1 cellular context compared by ENCODE assay signal in the genomic region with DNA sequence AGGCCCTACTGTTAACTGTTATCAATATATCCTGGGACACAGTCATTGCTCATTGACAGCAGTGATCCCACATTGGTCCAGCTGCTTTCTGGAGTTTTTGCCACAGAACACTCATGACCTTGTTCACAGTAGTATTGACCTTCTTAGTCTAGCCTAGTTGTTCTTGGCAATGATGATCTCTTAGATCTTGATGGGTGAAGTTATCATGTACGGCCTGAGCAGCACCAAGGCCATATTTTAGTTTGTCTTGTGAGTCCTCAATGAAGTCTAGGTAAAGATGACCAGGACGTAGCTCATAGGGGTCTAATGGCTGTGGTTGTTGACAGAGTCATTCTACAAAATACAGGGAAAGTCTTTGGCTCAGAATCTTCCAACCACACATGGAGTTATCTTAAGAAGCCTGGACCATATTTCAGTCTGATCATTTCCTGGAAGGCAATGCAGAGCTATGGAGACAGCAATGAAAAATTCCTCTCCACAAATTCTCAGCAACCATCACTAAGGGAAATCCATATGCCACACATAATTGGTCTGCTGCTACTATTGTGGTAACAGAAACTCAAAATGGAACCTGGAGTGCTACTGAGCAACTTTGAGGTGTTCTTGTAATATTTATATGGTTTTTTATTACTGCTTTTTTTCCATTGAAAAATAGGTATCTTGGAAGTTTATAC.
TF ChIP-seq lines count a peak whose summit lies in the region.

No MANE protein-coding gene starts in this region.

TF ChIP-seq in K562, 482 proteins besides CTCF, POLR2A, EP300 and RAD21 (continued from another document and continues in another):
- TF ChIP-seq, protein P1, sequence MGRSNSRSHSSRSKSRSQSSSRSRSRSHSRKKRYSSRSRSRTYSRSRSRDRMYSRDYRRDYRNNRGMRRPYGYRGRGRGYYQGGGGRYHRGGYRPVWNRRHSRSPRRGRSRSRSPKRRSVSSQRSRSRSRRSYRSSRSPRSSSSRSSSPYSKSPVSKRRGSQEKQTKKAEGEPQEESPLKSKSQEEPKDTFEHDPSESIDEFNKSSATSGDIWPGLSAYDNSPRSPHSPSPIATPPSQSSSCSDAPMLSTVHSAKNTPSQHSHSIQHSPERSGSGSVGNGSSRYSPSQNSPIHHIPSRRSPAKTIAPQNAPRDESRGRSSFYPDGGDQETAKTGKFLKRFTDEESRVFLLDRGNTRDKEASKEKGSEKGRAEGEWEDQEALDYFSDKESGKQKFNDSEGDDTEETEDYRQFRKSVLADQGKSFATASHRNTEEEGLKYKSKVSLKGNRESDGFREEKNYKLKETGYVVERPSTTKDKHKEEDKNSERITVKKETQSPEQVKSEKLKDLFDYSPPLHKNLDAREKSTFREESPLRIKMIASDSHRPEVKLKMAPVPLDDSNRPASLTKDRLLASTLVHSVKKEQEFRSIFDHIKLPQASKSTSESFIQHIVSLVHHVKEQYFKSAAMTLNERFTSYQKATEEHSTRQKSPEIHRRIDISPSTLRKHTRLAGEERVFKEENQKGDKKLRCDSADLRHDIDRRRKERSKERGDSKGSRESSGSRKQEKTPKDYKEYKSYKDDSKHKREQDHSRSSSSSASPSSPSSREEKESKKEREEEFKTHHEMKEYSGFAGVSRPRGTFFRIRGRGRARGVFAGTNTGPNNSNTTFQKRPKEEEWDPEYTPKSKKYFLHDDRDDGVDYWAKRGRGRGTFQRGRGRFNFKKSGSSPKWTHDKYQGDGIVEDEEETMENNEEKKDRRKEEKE (IDR thresholded peaks at IDR 0.05; ENCODE audit: borderline replicate concordance in 1 of 2, control insufficient read depth in 1 of 2, low read depth in 2 of 2, low read length in 1 of 2), result 0 out of 4 replicates have a peak, but pooled peaks of 1 of the 2 experiments have one; percentile 33
- TF ChIP-seq ZNF239 (CRISPR knock-in tag; IDR thresholded peaks at IDR 0.05) (no peak), REST (CRISPR knock-in tag; IDR thresholded peaks at IDR 0.05; ENCODE audit: low read depth) (0 out of 2 replicates have a peak, but pooled peaks have one; percentile 41), TRIM28 (IDR thresholded peaks at IDR 0.05) (peak; percentile 94), MEF2D (tag; conservative IDR thresholded peaks at IDR 0.05; ENCODE audit: low read depth) (peak; percentile 55; the same call in 1 of the 2 replicates), NR4A1 (CRISPR knock-in tag; IDR thresholded peaks at IDR 0.05) (no peak), NR4A1 (tag; IDR thresholded peaks at IDR 0.05) (peak; percentile 46; the same call in 1 of the 2 replicates), EHMT2 (IDR thresholded peaks at IDR 0.05) (peak; percentile 74; the same call in 1 of the 2 replicates), ZNF41 (CRISPR knock-in tag; conservative IDR thresholded peaks at IDR 0.05) (0 out of 2 replicates have a peak, but pooled peaks have one; percentile 41), NR2C1 (IDR thresholded peaks at IDR 0.05) (no peak), NR2C1 (tag; IDR thresholded peaks at IDR 0.05) (peak; percentile 71; the same call in 1 of the 2 replicates), ZBTB9 (CRISPR knock-in tag; IDR thresholded peaks at IDR 0.05) (0 out of 2 replicates have a peak, but pooled peaks have one; percentile 74), TEAD4 (IDR thresholded peaks at IDR 0.05; ENCODE audit: low read length) (0 out of 2 replicates have a peak, but pooled peaks have one; percentile 37), TEAD4 (CRISPR knock-in tag; IDR thresholded peaks at IDR 0.05; ENCODE audit: borderline replicate concordance) (no peak), KLF6 (CRISPR knock-in tag; IDR thresholded peaks at IDR 0.05; ENCODE audit: borderline replicate concordance) (0 out of 2 replicates have a peak, but pooled peaks have one; percentile 31), CBX5 (IDR thresholded peaks at IDR 0.05; ENCODE audit: borderline replicate concordance, low read depth) (peak; percentile 95), ZNF280A (IDR thresholded peaks at IDR 0.05; ENCODE audit: low read depth, partially characterized antibody) (peak; percentile 79), TSHZ1 (CRISPR knock-in tag; IDR thresholded peaks at IDR 0.05) (0 out of 2 replicates have a peak, but pooled peaks have one; percentile 17), FOXM1 (IDR thresholded peaks at IDR 0.05; ENCODE audit: low read depth) (0 out of 2 replicates have a peak, but pooled peaks have one; percentile 20), FOXM1 (CRISPR knock-in tag; IDR thresholded peaks at IDR 0.05; ENCODE audit: low read depth) (no peak), ZNF311 (CRISPR knock-in tag; IDR thresholded peaks at IDR 0.05) (peak; percentile 84), ZNF76 (CRISPR knock-in tag; IDR thresholded peaks at IDR 0.05; ENCODE audit: borderline replicate concordance) (peak; percentile 65; the same call in 1 of the 2 replicates), GTF2A2 (tag; IDR thresholded peaks at IDR 0.05) (peak; percentile 74; the same call in 1 of the 2 replicates), PTTG1 (tag; IDR thresholded peaks at IDR 0.05; ENCODE audit: low read depth) (0 out of 2 replicates have a peak, but pooled peaks have one; percentile 69), ZNF583 (CRISPR knock-in tag; IDR thresholded peaks at IDR 0.05) (0 out of 2 replicates have a peak, but pooled peaks have one; percentile 25), ZNF165 (CRISPR knock-in tag; IDR thresholded peaks at IDR 0.05; ENCODE audit: borderline replicate concordance) (0 out of 2 replicates have a peak, but pooled peaks have one; percentile 61)
- TF ChIP-seq, protein P2, sequence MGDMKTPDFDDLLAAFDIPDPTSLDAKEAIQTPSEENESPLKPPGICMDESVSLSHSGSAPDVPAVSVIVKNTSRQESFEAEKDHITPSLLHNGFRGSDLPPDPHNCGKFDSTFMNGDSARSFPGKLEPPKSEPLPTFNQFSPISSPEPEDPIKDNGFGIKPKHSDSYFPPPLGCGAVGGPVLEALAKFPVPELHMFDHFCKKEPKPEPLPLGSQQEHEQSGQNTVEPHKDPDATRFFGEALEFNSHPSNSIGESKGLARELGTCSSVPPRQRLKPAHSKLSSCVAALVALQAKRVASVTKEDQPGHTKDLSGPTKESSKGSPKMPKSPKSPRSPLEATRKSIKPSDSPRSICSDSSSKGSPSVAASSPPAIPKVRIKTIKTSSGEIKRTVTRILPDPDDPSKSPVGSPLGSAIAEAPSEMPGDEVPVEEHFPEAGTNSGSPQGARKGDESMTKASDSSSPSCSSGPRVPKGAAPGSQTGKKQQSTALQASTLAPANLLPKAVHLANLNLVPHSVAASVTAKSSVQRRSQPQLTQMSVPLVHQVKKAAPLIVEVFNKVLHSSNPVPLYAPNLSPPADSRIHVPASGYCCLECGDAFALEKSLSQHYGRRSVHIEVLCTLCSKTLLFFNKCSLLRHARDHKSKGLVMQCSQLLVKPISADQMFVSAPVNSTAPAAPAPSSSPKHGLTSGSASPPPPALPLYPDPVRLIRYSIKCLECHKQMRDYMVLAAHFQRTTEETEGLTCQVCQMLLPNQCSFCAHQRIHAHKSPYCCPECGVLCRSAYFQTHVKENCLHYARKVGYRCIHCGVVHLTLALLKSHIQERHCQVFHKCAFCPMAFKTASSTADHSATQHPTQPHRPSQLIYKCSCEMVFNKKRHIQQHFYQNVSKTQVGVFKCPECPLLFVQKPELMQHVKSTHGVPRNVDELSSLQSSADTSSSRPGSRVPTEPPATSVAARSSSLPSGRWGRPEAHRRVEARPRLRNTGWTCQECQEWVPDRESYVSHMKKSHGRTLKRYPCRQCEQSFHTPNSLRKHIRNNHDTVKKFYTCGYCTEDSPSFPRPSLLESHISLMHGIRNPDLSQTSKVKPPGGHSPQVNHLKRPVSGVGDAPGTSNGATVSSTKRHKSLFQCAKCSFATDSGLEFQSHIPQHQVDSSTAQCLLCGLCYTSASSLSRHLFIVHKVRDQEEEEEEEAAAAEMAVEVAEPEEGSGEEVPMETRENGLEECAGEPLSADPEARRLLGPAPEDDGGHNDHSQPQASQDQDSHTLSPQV (IDR thresholded peaks at IDR 0.05), result peak; percentile 95
- TF ChIP-seq, protein P3, sequence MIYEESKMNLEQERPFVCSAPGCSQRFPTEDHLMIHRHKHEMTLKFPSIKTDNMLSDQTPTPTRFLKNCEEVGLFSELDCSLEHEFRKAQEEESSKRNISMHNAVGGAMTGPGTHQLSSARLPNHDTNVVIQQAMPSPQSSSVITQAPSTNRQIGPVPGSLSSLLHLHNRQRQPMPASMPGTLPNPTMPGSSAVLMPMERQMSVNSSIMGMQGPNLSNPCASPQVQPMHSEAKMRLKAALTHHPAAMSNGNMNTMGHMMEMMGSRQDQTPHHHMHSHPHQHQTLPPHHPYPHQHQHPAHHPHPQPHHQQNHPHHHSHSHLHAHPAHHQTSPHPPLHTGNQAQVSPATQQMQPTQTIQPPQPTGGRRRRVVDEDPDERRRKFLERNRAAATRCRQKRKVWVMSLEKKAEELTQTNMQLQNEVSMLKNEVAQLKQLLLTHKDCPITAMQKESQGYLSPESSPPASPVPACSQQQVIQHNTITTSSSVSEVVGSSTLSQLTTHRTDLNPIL (CRISPR knock-in tag; IDR thresholded peaks at IDR 0.05), result peak; percentile 58; the same call in 1 of the 2 replicates
- TF ChIP-seq, protein P4, sequence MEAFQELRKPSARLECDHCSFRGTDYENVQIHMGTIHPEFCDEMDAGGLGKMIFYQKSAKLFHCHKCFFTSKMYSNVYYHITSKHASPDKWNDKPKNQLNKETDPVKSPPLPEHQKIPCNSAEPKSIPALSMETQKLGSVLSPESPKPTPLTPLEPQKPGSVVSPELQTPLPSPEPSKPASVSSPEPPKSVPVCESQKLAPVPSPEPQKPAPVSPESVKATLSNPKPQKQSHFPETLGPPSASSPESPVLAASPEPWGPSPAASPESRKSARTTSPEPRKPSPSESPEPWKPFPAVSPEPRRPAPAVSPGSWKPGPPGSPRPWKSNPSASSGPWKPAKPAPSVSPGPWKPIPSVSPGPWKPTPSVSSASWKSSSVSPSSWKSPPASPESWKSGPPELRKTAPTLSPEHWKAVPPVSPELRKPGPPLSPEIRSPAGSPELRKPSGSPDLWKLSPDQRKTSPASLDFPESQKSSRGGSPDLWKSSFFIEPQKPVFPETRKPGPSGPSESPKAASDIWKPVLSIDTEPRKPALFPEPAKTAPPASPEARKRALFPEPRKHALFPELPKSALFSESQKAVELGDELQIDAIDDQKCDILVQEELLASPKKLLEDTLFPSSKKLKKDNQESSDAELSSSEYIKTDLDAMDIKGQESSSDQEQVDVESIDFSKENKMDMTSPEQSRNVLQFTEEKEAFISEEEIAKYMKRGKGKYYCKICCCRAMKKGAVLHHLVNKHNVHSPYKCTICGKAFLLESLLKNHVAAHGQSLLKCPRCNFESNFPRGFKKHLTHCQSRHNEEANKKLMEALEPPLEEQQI (IDR thresholded peaks at IDR 0.05), result peak; percentile 85
